Comparison of ENCODE assay signal across 4 cellular contexts in genomic region chr15:24627443-24627842, GRCh38. TPM values are rescaled to one million over a fixed set of nuclear protein-coding genes. Genes with fewer than 3 reads are reported as not detected.
"Had no signal": no experiment of that assay in that cellular context is flagged by ENCODE, and none has a peak within 500 bp of the region (broad histone marks: within the 10 kb centered on the region; RNA-seq: fewer than 3 reads in every experiment).

No MANE protein-coding gene starts in this region.

- ATAC-seq: GM12878 had no signal

- DNase-seq: GDM1, GF-D8 had no signal

- H3K4me3 ChIP-seq: GM12878 had no signal

RNA-seq across cellular contexts. Expression of gene NPAP1, which starts 48.1 kb away (rescaled TPM):
- total RNA-seq: G401, GM12878 had no signal
